Comparison of ENCODE assay signal across 8 cellular contexts in the genomic region with DNA sequence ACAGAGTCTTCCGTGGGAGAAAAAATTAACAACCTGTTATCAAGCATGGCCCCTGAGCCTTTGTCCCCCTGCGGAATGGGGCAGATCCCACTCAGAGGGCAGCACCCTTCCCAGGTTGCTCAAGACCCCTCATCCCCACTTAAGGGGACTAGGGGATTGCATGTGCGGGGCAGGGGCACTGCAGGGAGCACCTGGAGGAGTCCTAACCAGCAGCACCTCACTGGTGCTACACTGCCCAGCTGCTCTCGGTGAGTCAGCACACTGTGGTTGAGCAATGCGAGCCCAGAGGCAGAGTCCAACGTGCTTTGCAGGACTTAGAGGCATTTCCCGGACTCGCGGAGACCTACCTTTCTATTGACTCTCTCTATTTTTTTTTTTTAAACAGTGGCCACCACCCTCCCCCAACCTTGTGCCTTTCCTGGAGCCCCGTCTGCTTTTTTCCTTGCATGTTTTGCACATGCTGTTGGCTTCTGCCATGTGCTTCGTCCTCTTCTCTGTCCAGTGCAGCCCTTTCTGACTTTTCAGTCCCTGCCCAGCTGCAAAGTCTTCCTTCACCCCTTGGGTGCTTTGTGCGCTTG.
DNase-seq lines count a peak whose midpoint lies in the region; ATAC-seq and TF ChIP-seq lines count a peak whose summit lies in the region.
"Had no signal": no experiment of that assay in that cellular context is flagged by ENCODE, and none has a peak within 500 bp of the region (broad histone marks: within the 10 kb centered on the region; RNA-seq: fewer than 3 reads in every experiment).

No MANE protein-coding gene starts in this region.

- DNase-seq in LHCN-M2 (ENCODE audit: low read depth) (peak; percentile 79), ascending aorta (ENCODE audit: low spot score in 2 of 2) (no peak), left lobe of liver (ENCODE audit: low spot score) (peak; percentile 61), tibial artery (no peak), NCI-H1930 (lab: John Stamatoyannopoulos, UW) (no peak), NCI-H1694 (lab: John Stamatoyannopoulos, UW) (no peak)
- DNase-seq: activated effector memory CD4-positive, alpha-beta T cell treated with Interleukin-2 at 50 U/mL for 16 hours had no signal

- intact Hi-C loops in ascending aorta (cut with DNase I) (loop anchor here (5.0 kb wide), 1 partner anchor 57 kb away; no protein-coding TSS in a partner anchor), tibial artery (cut with DNase I; ENCODE audit: low total_unique reads) (loop anchor here (10.0 kb wide), 1 partner anchor 79 kb away; the partner anchor contains the start of gene IL1R1)

- H3K27me3 ChIP-seq in ascending aorta (no peaks in the 10 kb centered on the region), tibial artery (no peaks in the 10 kb centered on the region)

- no peak overlapping the region for H3K4me3 ChIP-seq in ascending aorta
- H3K4me3 ChIP-seq in tibial artery, result no peak overlapping the region

- peak overlapping the region; percentile 94 to 98 for H3K27ac ChIP-seq in ascending aorta
- peak overlapping the region; percentile 88 to 95 for H3K27ac ChIP-seq in tibial artery

- peaks cover 31 to 62% of the 10 kb centered on the region in 2 donors for H3K4me1 ChIP-seq in ascending aorta
- H3K4me1 ChIP-seq in tibial artery, result peaks cover 5 to 85% (median 71%) of the 10 kb centered on the region in 4 donors

- no peak for ATAC-seq in left lobe of liver
- ATAC-seq in GM21515 (IDR thresholded peaks at IDR 0.05; ENCODE audit: unreplicated experiment), result no peak

- no peaks in the 10 kb centered on the region for H3K36me3 ChIP-seq in ascending aorta
- H3K36me3 ChIP-seq in tibial artery, result no peaks in the 10 kb centered on the region

- H3K9me3 ChIP-seq in ascending aorta (peaks cover 0 to 4% of the 10 kb centered on the region in 2 donors), tibial artery (no peaks in the 10 kb centered on the region)

- TF ChIP-seq CTCF in ascending aorta (IDR thresholded peaks at IDR 0.05) (no peak), tibial artery (IDR thresholded peaks at IDR 0.05) (no peak)

Comparison
In these comparisons a context has a peak if more than half of its experiments do, and no peak if none do; other contexts are left out.
1. DNase-seq: peak in LHCN-M2 (single experiment) and left lobe of liver (single experiment); none in ascending aorta (0 of 2), tibial artery (0 of 2), NCI-H1930 (0 of 2) and NCI-H1694 (single experiment).